Comparison of ENCODE assay signal across 1 cellular context in genomic region chrX:153764786-153765137, GRCh38.
TF ChIP-seq lines count a peak whose summit lies in the region.

No MANE protein-coding gene starts in this region.

TF ChIP-seq in K562, 482 proteins besides CTCF, POLR2A, EP300 and RAD21:
- TF ChIP-seq NONO (IDR thresholded peaks at IDR 0.05; ENCODE audit: low read depth in 2 of 2, low read length in 1 of 2), result no peak
